Comparison of ENCODE assay signal across 10 cellular contexts in the genomic region with DNA sequence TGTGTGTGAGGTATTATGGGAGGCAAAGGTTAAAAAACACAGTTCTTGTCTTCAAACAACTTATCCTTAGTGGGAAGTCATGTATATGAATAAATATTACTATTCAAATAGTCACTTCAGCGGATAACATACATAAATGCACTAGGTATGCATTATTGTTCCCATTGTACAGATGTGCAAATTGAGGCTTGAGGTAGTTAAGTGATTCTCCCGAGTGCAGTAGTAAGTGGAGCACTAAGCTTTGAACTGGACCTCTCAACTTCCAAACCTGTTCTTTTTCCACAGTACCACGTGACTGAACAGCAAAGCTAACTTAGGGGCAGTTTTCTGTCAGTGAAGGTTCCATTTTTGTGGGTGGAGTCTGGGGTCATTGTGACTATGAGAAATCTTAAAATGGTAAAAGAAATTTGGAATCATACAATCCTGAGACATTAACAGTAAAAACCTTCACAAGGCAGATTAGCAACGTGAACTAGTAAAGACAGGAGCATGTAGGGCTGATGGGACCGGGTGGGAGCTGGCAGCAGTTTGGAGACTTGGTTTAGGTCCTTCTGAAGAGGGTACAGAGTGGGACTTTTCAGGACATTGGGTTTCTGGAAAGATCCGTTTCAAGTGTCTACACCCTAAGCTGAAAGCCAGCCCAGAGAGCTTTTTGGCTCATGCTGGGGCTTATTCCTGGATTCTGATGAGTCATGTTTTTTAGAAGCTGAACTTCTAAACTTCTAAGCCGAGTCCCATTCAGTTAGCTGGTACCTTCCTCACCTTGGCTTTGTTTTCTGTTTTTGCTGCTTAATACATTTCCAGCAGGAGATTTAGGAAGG.
DNase-seq lines count a peak whose midpoint lies in the region; ATAC-seq and TF ChIP-seq lines count a peak whose summit lies in the region.
"Had no signal": no experiment of that assay in that cellular context is flagged by ENCODE, and none has a peak within 500 bp of the region (broad histone marks: within the 10 kb centered on the region; RNA-seq: fewer than 3 reads in every experiment).

No MANE protein-coding gene starts in this region.

- no peak overlapping the region for H3K4me3 Mint-ChIP-seq in activated CD8-positive, alpha-beta memory T cell treated with anti-CD3 and anti-CD28 coated beads, Interleukin-2, amount 10 ng/mL, durations not matched to agents 7 days and 5 days
- peak overlapping the region; percentile 7 for H3K4me3 Mint-ChIP-seq in activated CD8-positive, alpha-beta T cell treated with anti-CD3 and anti-CD28 coated beads for 36 hours
- H3K4me3 Mint-ChIP-seq: CD8-positive, alpha-beta T cell had no signal

- no peak for DNase-seq in activated CD8-positive, alpha-beta memory T cell treated with anti-CD3 and anti-CD28 coated beads, Interleukin-2, amount 10 ng/mL, durations not matched to agents 7 days and 5 days
- DNase-seq in activated CD8-positive, alpha-beta memory T cell treated with anti-CD3 and anti-CD28 coated beads, Interleukin-2, amount 50 U/mL, for 48 hours, result no peak
- DNase-seq in activated CD8-positive, alpha-beta T cell treated with anti-CD3 and anti-CD28 coated beads for 36 hours, result no peak
- DNase-seq in testis (peak; percentile 62), DMS 273 (lab: John Stamatoyannopoulos, UW; ENCODE audit: unreplicated experiment) (no peak), mucosa of gallbladder (ENCODE audit: low spot score) (no peak)
- DNase-seq: CD8-positive, alpha-beta T cell; SHP77 had no signal

- no peak for TF ChIP-seq EP300 in gastroesophageal sphincter (IDR thresholded peaks at IDR 0.05)

- H3K4me3 ChIP-seq in gastroesophageal sphincter (no peak overlapping the region), testis (no peak overlapping the region)

- H3K27ac ChIP-seq in gastroesophageal sphincter (peak overlapping the region in 3 of 4 donors; percentile 25 to 62 (median 28)), testis (peak overlapping the region; percentile 2 to 63)

- H3K9me3 Mint-ChIP-seq in activated CD8-positive, alpha-beta memory T cell treated with anti-CD3 and anti-CD28 coated beads, Interleukin-2, amount 10 ng/mL, durations not matched to agents 7 days and 5 days (ENCODE audit: low read depth), result no peaks in the 10 kb centered on the region
- no peaks in the 10 kb centered on the region for H3K9me3 Mint-ChIP-seq in activated CD8-positive, alpha-beta T cell treated with anti-CD3 and anti-CD28 coated beads for 36 hours
- H3K9me3 Mint-ChIP-seq: CD8-positive, alpha-beta T cell had no signal

- H3K27ac Mint-ChIP-seq in activated CD8-positive, alpha-beta memory T cell treated with anti-CD3 and anti-CD28 coated beads, Interleukin-2, amount 10 ng/mL, durations not matched to agents 7 days and 5 days, result peak overlapping the region; percentile 67
- peak overlapping the region; percentile 92 for H3K27ac Mint-ChIP-seq in activated CD8-positive, alpha-beta T cell treated with anti-CD3 and anti-CD28 coated beads for 36 hours
- H3K27ac Mint-ChIP-seq: CD8-positive, alpha-beta T cell had no signal

- H3K27me3 Mint-ChIP-seq in activated CD8-positive, alpha-beta memory T cell treated with anti-CD3 and anti-CD28 coated beads, Interleukin-2, amount 10 ng/mL, durations not matched to agents 7 days and 5 days, result no peaks in the 10 kb centered on the region
- no peaks in the 10 kb centered on the region for H3K27me3 Mint-ChIP-seq in activated CD8-positive, alpha-beta T cell treated with anti-CD3 and anti-CD28 coated beads for 36 hours

- no peak for TF ChIP-seq CTCF in activated CD8-positive, alpha-beta T cell treated with anti-CD3 and anti-CD28 coated beads for 36 hours (IDR thresholded peaks at IDR 0.05)
- TF ChIP-seq CTCF in gastroesophageal sphincter (IDR thresholded peaks at IDR 0.05) (no peak), testis (IDR thresholded peaks at IDR 0.05) (no peak)

- peaks cover 12% of the 10 kb centered on the region for H3K36me3 Mint-ChIP-seq in activated CD8-positive, alpha-beta memory T cell treated with anti-CD3 and anti-CD28 coated beads, Interleukin-2, amount 10 ng/mL, durations not matched to agents 7 days and 5 days
- peaks cover 28% of the 10 kb centered on the region for H3K36me3 Mint-ChIP-seq in activated CD8-positive, alpha-beta T cell treated with anti-CD3 and anti-CD28 coated beads for 36 hours (ENCODE audit: low read depth)

- H3K9me3 ChIP-seq in gastroesophageal sphincter, result no peaks in the 10 kb centered on the region
- no peaks in the 10 kb centered on the region for H3K9me3 ChIP-seq in testis

- no peak for TF ChIP-seq POLR2A in gastroesophageal sphincter (IDR thresholded peaks at IDR 0.05)
- no peak for TF ChIP-seq POLR2A in testis (IDR thresholded peaks at IDR 0.05)

- H3K4me1 ChIP-seq in gastroesophageal sphincter (peaks cover 0 to 54% (median 0%) of the 10 kb centered on the region in 3 donors), testis (peaks cover 5% of the 10 kb centered on the region)

- H3K4me1 Mint-ChIP-seq in activated CD8-positive, alpha-beta memory T cell treated with anti-CD3 and anti-CD28 coated beads, Interleukin-2, amount 10 ng/mL, durations not matched to agents 7 days and 5 days, result peaks cover 52% of the 10 kb centered on the region
- peaks cover 66% of the 10 kb centered on the region for H3K4me1 Mint-ChIP-seq in activated CD8-positive, alpha-beta T cell treated with anti-CD3 and anti-CD28 coated beads for 36 hours (ENCODE audit: low read depth)

- H3K27me3 ChIP-seq in gastroesophageal sphincter (no peaks in the 10 kb centered on the region), testis (no peaks in the 10 kb centered on the region)

- POLR2A ChIA-PET in activated CD8-positive, alpha-beta T cell treated with anti-CD3 and anti-CD28 coated beads for 36 hours (lab: Charles Lee), result interaction anchor here (0.6 to 0.7 kb wide), 2 partner anchors 40 to 170 kb away, joined by 3 read pairs; no protein-coding TSS in a partner anchor

- intact Hi-C loops in activated CD8-positive, alpha-beta T cell treated with anti-CD3 and anti-CD28 coated beads for 36 hours (cut with micrococcal nuclease), result no loop called here
- intact Hi-C loops in testis (cut with DNase I; ENCODE audit: low total_unique reads), result no loop called here

- no peaks in the 10 kb centered on the region for H3K36me3 ChIP-seq in gastroesophageal sphincter
- H3K36me3 ChIP-seq in testis (ENCODE audit: low read depth, missing control alignments), result no peaks in the 10 kb centered on the region

- CTCF ChIA-PET in activated CD8-positive, alpha-beta memory T cell treated with anti-CD3 and anti-CD28 coated beads, Interleukin-2, amount 10 ng/mL, durations not matched to agents 7 days and 5 days (lab: Charles Lee), result interaction anchor here (1.3 kb wide), 1 partner anchor 15 kb away, joined by 4 read pairs; no protein-coding TSS in a partner anchor
- CTCF ChIA-PET in activated CD8-positive, alpha-beta T cell treated with anti-CD3 and anti-CD28 coated beads for 36 hours (lab: Charles Lee), result interaction anchor here (0.8 kb wide), 1 partner anchor 59 kb away, joined by 5 read pairs; no protein-coding TSS in a partner anchor

- WGBS in gastroesophageal sphincter (ENCODE audit: low coverage in 1 of 2), 2 donors, result 51 to 65% methylated on average over 4 to 7 of the region's 7 CpGs
- WGBS in testis, 2 donors, result 58 to 63% methylated on average over 7 of the region's 7 CpGs

- ATAC-seq in activated CD8-positive, alpha-beta memory T cell treated with anti-CD3 and anti-CD28 coated beads, Interleukin-2, amount 10 ng/mL, durations not matched to agents 7 days and 5 days, result no peak
- no peak for ATAC-seq in activated CD8-positive, alpha-beta T cell treated with anti-CD3 and anti-CD28 coated beads for 36 hours
- ATAC-seq in gastroesophageal sphincter, result peak; percentile 71
- ATAC-seq in GM18868 (IDR thresholded peaks at IDR 0.05; ENCODE audit: unreplicated experiment), result no peak
- ATAC-seq: CD8-positive, alpha-beta T cell had no signal
